25 cellular contexts compared by ENCODE assay signal in genomic region chr12:105823810-105824209, GRCh38.
"Had no signal": no experiment of that assay in that cellular context is flagged by ENCODE, and none has a peak within 500 bp of the region (broad histone marks: within the 10 kb centered on the region; RNA-seq: fewer than 3 reads in every experiment).

No MANE protein-coding gene starts in this region.

- H3K4me3 ChIP-seq: gastroesophageal sphincter, heart left ventricle, hepatocyte, left lung, mucosa of descending colon, ovary, psoas muscle, sigmoid colon, stomach, testis, tibial artery, upper lobe of left lung had no signal

- H3K9me3 Mint-ChIP-seq: mesothelial cell of epicardium; natural killer cell treated with Interleukin-12 subunit alpha and Interleukin-12 subunit beta and Interleukin-15 and Interleukin-18, amount 100 ng/mL, for 72 hours; stimulated activated effector memory CD8-positive, alpha-beta T cell treated with anti-CD3 and anti-CD28 coated beads, Interleukin-12 subunit alpha, Interleukin-12 subunit beta, amount 100 ng/mL, for 72 hours had no signal

- H3K27me3 ChIP-seq: gastroesophageal sphincter, heart left ventricle, hepatocyte, left lung, ovary, sigmoid colon, stomach, testis, tibial artery, upper lobe of left lung had no signal

- H3K4me3 Mint-ChIP-seq: mesothelial cell of epicardium; naive B cell; natural killer cell treated with Interleukin-12 subunit alpha and Interleukin-12 subunit beta and Interleukin-15 and Interleukin-18, amount 100 ng/mL, for 72 hours; stimulated activated effector memory CD8-positive, alpha-beta T cell treated with anti-CD3 and anti-CD28 coated beads, Interleukin-12 subunit alpha, Interleukin-12 subunit beta, amount 100 ng/mL, for 72 hours had no signal

- ATAC-seq: gastroesophageal sphincter; heart left ventricle; left lung; mucosa of descending colon; natural killer cell treated with Interleukin-12 subunit alpha and Interleukin-12 subunit beta and Interleukin-15 and Interleukin-18, amount 100 ng/mL, for 72 hours; psoas muscle; right cardiac atrium; stimulated activated effector memory CD8-positive, alpha-beta T cell treated with anti-CD3 and anti-CD28 coated beads, Interleukin-12 subunit alpha, Interleukin-12 subunit beta, amount 100 ng/mL, for 72 hours had no signal

- DNase-seq: cortex of kidney; effector CD4-positive, alpha-beta T cell; heart left ventricle; kidney; left lung; mesenchymal stem cell; mucosa of descending colon; naive B cell; nucleus accumbens; ovary; psoas muscle; right cardiac atrium; sigmoid colon; stimulated activated CD4-positive, alpha-beta T cell treated with anti-CD3 and anti-CD28 coated beads, Interleukin-2, amount 100 ng/mL, for 24 hours; stimulated activated CD4-positive, alpha-beta T cell treated with anti-CD3 and anti-CD28 coated beads, Interleukin-4, amount 100 ng/mL, for 24 hours; stimulated activated naive CD4-positive, alpha-beta T cell treated with Interleukin-2 at 50 U/mL for 16 hours; stomach; testis; tibial artery; upper lobe of left lung had no signal

- H3K36me3 Mint-ChIP-seq: naive B cell; natural killer cell treated with Interleukin-12 subunit alpha and Interleukin-12 subunit beta and Interleukin-15 and Interleukin-18, amount 100 ng/mL, for 72 hours; stimulated activated effector memory CD8-positive, alpha-beta T cell treated with anti-CD3 and anti-CD28 coated beads, Interleukin-12 subunit alpha, Interleukin-12 subunit beta, amount 100 ng/mL, for 72 hours had no signal

- H3K9me3 ChIP-seq: gastroesophageal sphincter, mucosa of descending colon, ovary, psoas muscle, sigmoid colon, testis, tibial artery, upper lobe of left lung had no signal

- H3K36me3 ChIP-seq: gastroesophageal sphincter, heart left ventricle, left lung, ovary, sigmoid colon, stomach, tibial artery, upper lobe of left lung had no signal

- H3K27ac Mint-ChIP-seq: mesothelial cell of epicardium; naive B cell; natural killer cell treated with Interleukin-12 subunit alpha and Interleukin-12 subunit beta and Interleukin-15 and Interleukin-18, amount 100 ng/mL, for 72 hours; stimulated activated effector memory CD8-positive, alpha-beta T cell treated with anti-CD3 and anti-CD28 coated beads, Interleukin-12 subunit alpha, Interleukin-12 subunit beta, amount 100 ng/mL, for 72 hours had no signal

- H3K27ac ChIP-seq: gastroesophageal sphincter, heart left ventricle, hepatocyte, left lung, ovary, psoas muscle, sigmoid colon, stomach, testis, tibial artery, upper lobe of left lung had no signal

- H3K4me1 Mint-ChIP-seq: naive B cell; stimulated activated effector memory CD8-positive, alpha-beta T cell treated with anti-CD3 and anti-CD28 coated beads, Interleukin-12 subunit alpha, Interleukin-12 subunit beta, amount 100 ng/mL, for 72 hours had no signal
